ENCODE assay signal across 1 cellular context in genomic region chr2:206277503-206277902, GRCh38.
TF ChIP-seq lines count a peak whose summit lies in the region.

No MANE protein-coding gene starts in this region.

TF ChIP-seq in GM12878, 131 proteins besides CTCF, POLR2A, EP300 and RAD21 (continued from another document):
- TF ChIP-seq ZNF384 (IDR thresholded peaks at IDR 0.05; ENCODE audit: borderline replicate concordance, low read depth, low read length) = peak; percentile 76
